14 cellular contexts compared by ENCODE assay signal in genomic region chr16:82704369-82704768, GRCh38.
A peak's percentile ranks its signal among the peaks of the same experiment; 100 is the strongest.
DNase-seq lines count a peak whose midpoint lies in the region; ATAC-seq, FAIRE-seq and TF ChIP-seq lines count a peak whose summit lies in the region.
"Had no signal": no experiment of that assay in that cellular context is flagged by ENCODE, and none has a peak within 500 bp of the region (broad histone marks: within the 10 kb centered on the region; RNA-seq: fewer than 3 reads in every experiment).

No MANE protein-coding gene starts in this region.

- H3K36me3 ChIP-seq in SK-N-SH (replicated peaks in 1 of 2; ENCODE audit: control insufficient read depth in 1 of 2, insufficient read depth in 2 of 2, low read length in 1 of 2) (no peaks in the 10 kb centered on the region), IMR-90 (ENCODE audit: control insufficient read depth, insufficient read depth, low read length) (no peaks in the 10 kb centered on the region), GM12878 (ENCODE audit: control insufficient read depth in 2 of 2, insufficient read depth in 2 of 2, low read length in 1 of 2) (no peaks in the 10 kb centered on the region), neural progenitor cell (no peaks in the 10 kb centered on the region), MG63 (no peaks in the 10 kb centered on the region)

- H4K8ac ChIP-seq in IMR-90 (ENCODE audit: low read depth in 2 of 2, low read length in 2 of 2) = no peak overlapping the region

- H3K27me3 ChIP-seq in SK-N-SH (ENCODE audit: insufficient read depth) (no peaks in the 10 kb centered on the region), IMR-90 (ENCODE audit: control insufficient read depth, insufficient read depth, low read length) (no peaks in the 10 kb centered on the region), GM12878 (replicated peaks in 1 of 2; ENCODE audit: control insufficient read depth in 2 of 2, insufficient read depth in 2 of 2, low read length in 1 of 2) (peaks cover 0 to 2% of the 10 kb centered on the region in 2 experiments; a peak in 1 of 4 replicates), neural progenitor cell (no peaks in the 10 kb centered on the region), MG63 (no peaks in the 10 kb centered on the region)

- 0 out of 2 replicates have a peak overlapping the region, but pooled peaks have one; percentile 17 for H2AK5ac ChIP-seq in IMR-90 (ENCODE audit: low read depth, low read length)

- H3K14ac ChIP-seq in IMR-90 (replicated peaks; ENCODE audit: low read depth, low read length) = no peak overlapping the region

- no peak for DNase-seq in SK-N-SH
- DNase-seq in IMR-90 = peak; percentile 21
- no peak for DNase-seq in GM12878 (ENCODE audit: low read depth, low spot score)
- no peak for DNase-seq in neural progenitor cell (ENCODE audit: low spot score)
- DNase-seq in MG63 = no peak
- DNase-seq: Calu3; CD4-positive, CD25-positive, alpha-beta regulatory T cell; DMS 273 treated with DMSO at 0.1 percent for 48 hours; H7 had no signal

- H3K27me3 Mint-ChIP-seq in neural progenitor cell (ENCODE audit: insufficient read depth, low read depth) = peaks cover 2% of the 10 kb centered on the region

- no peak overlapping the region for H2BK5ac ChIP-seq in IMR-90 (ENCODE audit: low read depth, low read length, poor library complexity, severe bottlenecking)

- no peak for FAIRE-seq in GM12878 (lab: Jason Lieb, UNC)
- FAIRE-seq: GM19239 had no signal

- intact Hi-C loops in IMR-90 (cut with micrococcal nuclease) = no loop called here
- intact Hi-C loops in GM12878 (cut with micrococcal nuclease; ENCODE audit: unreplicated experiment) = no loop called here

- no peak overlapping the region for H3K4me3 Mint-ChIP-seq in neural progenitor cell
- H3K4me3 Mint-ChIP-seq: CD4-positive, CD25-positive, alpha-beta regulatory T cell had no signal

- no peak overlapping the region for H2BK20ac ChIP-seq in IMR-90 (ENCODE audit: low read depth, low read length)

- H3K27ac Mint-ChIP-seq in neural progenitor cell = no peak overlapping the region
- H3K27ac Mint-ChIP-seq: CD4-positive, CD25-positive, alpha-beta regulatory T cell had no signal

- no peak overlapping the region for H2AK9ac ChIP-seq in IMR-90 (replicated peaks; ENCODE audit: low read depth, low read length, poor library complexity)

- no peaks in the 10 kb centered on the region for H3K9me3 Mint-ChIP-seq in neural progenitor cell

- TF ChIP-seq EP300 in SK-N-SH (IDR thresholded peaks at IDR 0.05; ENCODE audit: borderline replicate concordance in 1 of 2, low read depth in 1 of 2, low read length in 1 of 2) (no peak), GM12878 (IDR thresholded peaks at IDR 0.05; ENCODE audit: borderline replicate concordance in 1 of 2, control insufficient read depth in 1 of 2, low read depth in 2 of 2, low read length in 2 of 2) (no peak)

- H3K9me2 ChIP-seq in SK-N-SH = no peaks in the 10 kb centered on the region

- H2AFZ ChIP-seq in SK-N-SH (ENCODE audit: low read depth) (no peak overlapping the region), IMR-90 (replicated peaks; ENCODE audit: low read length, poor library complexity) (no peak overlapping the region), GM12878 (ENCODE audit: control insufficient read depth, low read depth, low read length) (no peak overlapping the region), neural progenitor cell (replicated peaks) (peak overlapping the region; percentile 28)

- no peaks in the 10 kb centered on the region for H3K9me3 ChIP-seq in SK-N-SH
- no peaks in the 10 kb centered on the region for H3K9me3 ChIP-seq in IMR-90 (ENCODE audit: control insufficient read depth, insufficient read depth, low read length)
- H3K9me3 ChIP-seq in GM12878 (replicated peaks; ENCODE audit: control insufficient read depth, insufficient read depth, low read length) = no peaks in the 10 kb centered on the region
- no peaks in the 10 kb centered on the region for H3K9me3 ChIP-seq in neural progenitor cell (ENCODE audit: low read depth)
- no peaks in the 10 kb centered on the region for H3K9me3 ChIP-seq in MG63

- H3F3A ChIP-seq in SK-N-SH (replicated peaks; ENCODE audit: insufficient read depth) = peaks cover 18% of the 10 kb centered on the region
- no peaks in the 10 kb centered on the region for H3F3A ChIP-seq in neural progenitor cell (ENCODE audit: low read depth)

- H2BK15ac ChIP-seq in IMR-90 (ENCODE audit: low read depth, low read length) = no peak overlapping the region

- H3K9me1 ChIP-seq in IMR-90 (ENCODE audit: insufficient read depth, low read length) = peaks cover 11% of the 10 kb centered on the region; the same call in 1 of the 2 replicates

- RAD21 ChIA-PET in GM12878 (lab: Charles Lee; ENCODE audit: unreplicated experiment) = no interaction called here

- ATAC-seq in SK-N-SH treated with all-trans-retinoic acid at 6 μM for 48 hours (no peak), IMR-90 (ENCODE audit: low read depth) (no peak; the same call in 1 of the 2 replicates), GM12878 (no peak), GM19397 (IDR thresholded peaks at IDR 0.05; ENCODE audit: unreplicated experiment) (no peak), HG02938 (IDR thresholded peaks at IDR 0.05; ENCODE audit: unreplicated experiment) (no peak)

- 55% methylated on average over 1 of the region's 1 CpG for WGBS in SK-N-SH (ENCODE audit: low lambda C conversion rate)
- no CpG with 5 or more reads among the region's 1 CpG for WGBS in IMR-90 (ENCODE audit: extremely low coverage in 2 of 2, insufficient read length in 1 of 2), 2 experiments
- 35% methylated on average over 1 of the region's 1 CpG for WGBS in GM12878 (ENCODE audit: insufficient coverage, insufficient replicate concordance, low lambda C conversion rate, missing lambda C conversion rate)

- no peak for TF ChIP-seq POLR2A in IMR-90 (IDR thresholded peaks at IDR 0.05; ENCODE audit: low read depth, low read length)
- TF ChIP-seq POLR2A in GM12878 (IDR thresholded peaks at IDR 0.05; ENCODE audit: low read depth, low read length) = no peak

- H3K4me2 ChIP-seq in SK-N-SH (no peak overlapping the region), IMR-90 (ENCODE audit: low read depth, low read length) (no peak overlapping the region), GM12878 (ENCODE audit: control insufficient read depth, insufficient read depth) (no peak overlapping the region), neural progenitor cell (peak overlapping the region; percentile 21)

- H4K91ac ChIP-seq in IMR-90 (ENCODE audit: insufficient read depth, low read depth, low read length) = no peak overlapping the region

- H4K5ac ChIP-seq in IMR-90 (ENCODE audit: low read depth, low read length) = no peak overlapping the region

- SMC1A ChIA-PET in GM12878 (lab: Charles Lee; ENCODE audit: uncharacterized antibody, unreplicated experiment) = no interaction called here

- TF ChIP-seq RAD21 in SK-N-SH (IDR thresholded peaks at IDR 0.05; ENCODE audit: low read length) (no peak), IMR-90 (IDR thresholded peaks at IDR 0.05; ENCODE audit: low read length) (no peak), GM12878 (IDR thresholded peaks at IDR 0.05; ENCODE audit: insufficient read depth, low read depth, low read length) (no peak)

- H3K27ac ChIP-seq in SK-N-SH (ENCODE audit: low read depth in 2 of 2, low read length in 1 of 2) = no peak overlapping the region
- H3K27ac ChIP-seq in IMR-90 (ENCODE audit: insufficient read depth, low read length) = no peak overlapping the region
- no peak overlapping the region for H3K27ac ChIP-seq in GM12878 (ENCODE audit: control insufficient read depth, insufficient read depth)
- H3K27ac ChIP-seq in neural progenitor cell = no peak overlapping the region
- H3K27ac ChIP-seq: 22Rv1 had no signal

- H3K79me2 ChIP-seq in SK-N-SH (ENCODE audit: insufficient read depth) (peaks cover 5% of the 10 kb centered on the region; the same call in 1 of the 2 replicates), GM12878 (ENCODE audit: control insufficient read depth, insufficient read depth, low read length) (no peaks in the 10 kb centered on the region), neural progenitor cell (ENCODE audit: low read depth) (no peaks in the 10 kb centered on the region)

- no peak for TF ChIP-seq CTCF in SK-N-SH (IDR thresholded peaks at IDR 0.05)
- no peak for TF ChIP-seq CTCF in IMR-90 (conservative IDR thresholded peaks at IDR 0.05; ENCODE audit: low read depth, low read length)
- TF ChIP-seq CTCF in GM12878 (IDR thresholded peaks at IDR 0.05 in 2 of 3, conservative IDR thresholded peaks at IDR 0.05 in 1 of 3; ENCODE audit: control insufficient read depth in 2 of 3, extremely low read depth in 1 of 3, insufficient read depth in 1 of 3, low read depth in 3 of 3, low read length in 3 of 3) = no peak
- no peak for TF ChIP-seq CTCF in neural progenitor cell (IDR thresholded peaks at IDR 0.05)

- H3K4me1 Mint-ChIP-seq in neural progenitor cell = peaks cover 3% of the 10 kb centered on the region

- BruUV-seq in IMR-90 (replicated peaks; lab: Mats Ljungman, UMichigan) (no TSS peak), GM12878 (replicated peaks; lab: Mats Ljungman, UMichigan) (no TSS peak)

- no peak overlapping the region for H3K4ac ChIP-seq in IMR-90 (ENCODE audit: low read depth, low read length)

- dilution Hi-C loops in IMR-90 (cut with HindIII; ENCODE audit: low sequenced_read_pairs, unreplicated experiment) = no loop called here

- CTCF ChIA-PET in SK-N-SH (lab: Yijun Ruan, JAX) = no interaction called here
- CTCF ChIA-PET in IMR-90 (lab: Yijun Ruan, JAX) = no interaction called here
- CTCF ChIA-PET in GM12878 (lab: Yijun Ruan, JAX) = no interaction called here

- H4K20me1 ChIP-seq in SK-N-SH (ENCODE audit: insufficient read depth) (no peaks in the 10 kb centered on the region), IMR-90 (ENCODE audit: insufficient read depth, low read length) (no peaks in the 10 kb centered on the region; the same call in 1 of the 2 replicates), GM12878 (ENCODE audit: control insufficient read depth, insufficient read depth) (no peaks in the 10 kb centered on the region), neural progenitor cell (ENCODE audit: low read depth) (no peaks in the 10 kb centered on the region)

- H3K23ac ChIP-seq in IMR-90 (ENCODE audit: low read depth, low read length) = no peak overlapping the region

- H3K18ac ChIP-seq in IMR-90 (ENCODE audit: low read depth, low read length) = no peak overlapping the region

- peaks cover 0 to 22% of the 10 kb centered on the region in 2 experiments; a peak in 3 of 4 replicates for H3K4me1 ChIP-seq in SK-N-SH (ENCODE audit: control insufficient read depth in 1 of 2, insufficient read depth in 2 of 2, low read depth in 1 of 2, low read length in 1 of 2)
- H3K4me1 ChIP-seq in IMR-90 (ENCODE audit: control insufficient read depth, insufficient read depth, low read length) = peaks cover 9% of the 10 kb centered on the region
- 0 out of 2 replicates have a peak, but pooled peaks cover 3% of the 10 kb centered on the region for H3K4me1 ChIP-seq in GM12878 (ENCODE audit: control insufficient read depth, insufficient read depth, low read length)
- peaks cover 10% of the 10 kb centered on the region for H3K4me1 ChIP-seq in neural progenitor cell

- in situ Hi-C loops in IMR-90 (cut with MboI; ENCODE audit: low sequenced_read_pairs) (no loop called here), GM12878 (cut with MboI) (no loop called here)

- peaks cover 9 to 69% of the 10 kb centered on the region in 2 experiments for H3K79me1 ChIP-seq in IMR-90 (ENCODE audit: low read depth in 1 of 2, low read length in 2 of 2)

- H3K4me3 ChIP-seq in SK-N-SH (ENCODE audit: low read depth in 2 of 2, low read length in 1 of 2) (no peak overlapping the region), IMR-90 (ENCODE audit: insufficient read depth, low read depth, low read length) (no peak overlapping the region), GM12878 (no peak overlapping the region), neural progenitor cell (no peak overlapping the region), MG63 (no peak overlapping the region)

- POLR2A ChIA-PET in SK-N-SH (lab: Yijun Ruan, JAX) = no interaction called here
- POLR2A ChIA-PET in IMR-90 (lab: Charles Lee; ENCODE audit: unreplicated experiment) = no interaction called here
- POLR2A ChIA-PET in GM12878 (lab: Charles Lee) = no interaction called here

- no peak overlapping the region for H3K56ac ChIP-seq in IMR-90 (ENCODE audit: extremely low read depth, insufficient read depth, low read length)

- H2BK120ac ChIP-seq in IMR-90 (ENCODE audit: low read depth, low read length) = no peak overlapping the region

- no peaks in the 10 kb centered on the region for H3K36me3 Mint-ChIP-seq in neural progenitor cell
- H3K36me3 Mint-ChIP-seq: CD4-positive, CD25-positive, alpha-beta regulatory T cell had no signal

- H3K9ac ChIP-seq in SK-N-SH (no peak overlapping the region), IMR-90 (ENCODE audit: low read depth, low read length) (no peak overlapping the region), GM12878 (ENCODE audit: control insufficient read depth, insufficient read depth, low read length) (no peak overlapping the region), neural progenitor cell (no peak overlapping the region)

Comparison
In these comparisons a context has a peak if more than half of its experiments do, and no peak if none do; other contexts are left out.
1. Of the 26 proteins assayed by ChIP-seq in both GM12878 and SK-N-SH: peak only in GM12878: none; only in SK-N-SH: none; in both: REST; in neither: 25.